8 cellular contexts compared by ENCODE assay signal in the genomic region with DNA sequence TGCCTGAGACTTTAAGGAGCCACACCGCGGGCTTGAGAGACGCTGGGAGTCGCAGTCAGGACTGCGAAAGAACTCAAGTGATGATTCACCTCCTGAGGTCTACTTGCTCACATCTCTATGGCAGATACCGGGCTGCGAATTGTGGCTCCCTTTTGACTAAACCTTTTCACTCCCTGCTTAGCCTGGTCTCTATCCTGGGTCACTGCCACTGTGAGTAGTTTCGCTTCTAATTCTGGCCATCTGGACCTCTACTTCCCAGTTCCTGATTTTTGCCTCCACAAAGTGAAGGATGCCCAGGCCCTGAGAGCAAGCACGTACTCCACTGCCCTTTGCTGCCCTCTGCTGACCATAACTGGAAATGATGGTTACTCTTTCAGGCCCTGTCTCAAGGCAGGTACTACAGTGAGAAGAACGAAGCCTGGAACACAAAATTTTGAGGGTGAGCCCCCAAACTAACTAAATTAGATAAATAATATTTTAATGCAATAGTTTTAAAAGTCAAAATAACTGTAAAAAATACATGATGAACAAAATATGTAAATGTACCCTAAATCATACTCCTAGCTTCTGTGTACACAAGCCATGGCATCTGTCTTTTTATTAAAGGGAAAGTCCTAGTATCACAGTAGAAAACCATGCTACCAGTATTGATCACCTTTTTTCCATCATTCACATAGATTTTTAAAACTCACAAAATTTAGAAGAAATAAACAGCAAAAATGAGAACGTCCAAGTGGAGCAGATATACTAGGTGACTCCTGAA. TPM values are rescaled to one million over a fixed set of nuclear protein-coding genes. Genes with fewer than 3 reads are reported as not detected.
DNase-seq lines count a peak whose midpoint lies in the region; ATAC-seq and TF ChIP-seq lines count a peak whose summit lies in the region.

No MANE protein-coding gene starts in this region.

- H3K27ac ChIP-seq in colonic mucosa (peak overlapping the region; percentile 34), left lung (no peak overlapping the region)

- no peak overlapping the region for H3K9ac ChIP-seq in colonic mucosa (ENCODE audit: low read depth in 2 of 2, low read length in 2 of 2)

- H3K27me3 ChIP-seq in colonic mucosa (no peaks in the 10 kb centered on the region), left lung (no peaks in the 10 kb centered on the region)

- H3K4me1 ChIP-seq in colonic mucosa (no peaks in the 10 kb centered on the region), left lung (peaks cover 4 to 25% of the 10 kb centered on the region in 2 donors)

- H3K36me3 ChIP-seq in colonic mucosa = no peaks in the 10 kb centered on the region
- H3K36me3 ChIP-seq in left lung = no peaks in the 10 kb centered on the region

- intact Hi-C loops in colonic mucosa (cut with DNase I) (loop anchor here (2.0 to 10.0 kb wide), 3 partner anchors 421 to 1065 kb away; a partner anchor contains a TSS), left lung (cut with DNase I) (loop anchor here in 1 of 2 donors (5.0 to 10.0 kb wide), 2 partner anchors 423 to 495 kb away; a partner anchor contains a TSS)

- DNase-seq in AG10803 (ENCODE audit: low read depth) = peak; percentile 87
- peak; percentile 33 for DNase-seq in NCI-H345 treated with DMSO at 0.1 percent for 48 hours (lab: John Stamatoyannopoulos, UW; ENCODE audit: unreplicated experiment)
- peak; percentile 56 to 81 for DNase-seq in activated CD4-positive, alpha-beta T cell treated with anti-CD3 and anti-CD28 coated beads for 4 hours
- peak; percentile 90 for DNase-seq in colonic mucosa
- DNase-seq in left lung = peak in 1 of 2 donors; percentile 73
- peak; percentile 53 for DNase-seq in stimulated activated CD4-positive, alpha-beta T cell treated with anti-CD3 and anti-CD28 coated beads, Interleukin-2, amount 100 ng/mL, for 4 hours (ENCODE audit: low read depth)

- H3K4me3 ChIP-seq in AG10803 (ENCODE audit: low read length) (peak overlapping the region; percentile 63), colonic mucosa (no peak overlapping the region), left lung (no peak overlapping the region)

- H3K9me3 ChIP-seq in colonic mucosa (no peaks in the 10 kb centered on the region), left lung (no peaks in the 10 kb centered on the region)

- ATAC-seq in GM18868 (IDR thresholded peaks at IDR 0.05; ENCODE audit: unreplicated experiment) (peak; percentile 89), HG03097 (IDR thresholded peaks at IDR 0.05; ENCODE audit: low FRiP score, unreplicated experiment) (peak; percentile 90), left lung (peak; percentile 99)

- TF ChIP-seq CTCF in AG10803 (conservative IDR thresholded peaks at IDR 0.05; ENCODE audit: low read length) (peak; percentile 95), colonic mucosa (IDR thresholded peaks at IDR 0.05) (peak; percentile 81), left lung (IDR thresholded peaks at IDR 0.05) (peak; percentile 60 to 85)

RNA-seq across cellular contexts. Expression of a gene that starts 16.7 kb away (rescaled TPM):
- total RNA-seq in colonic mucosa = 10 to 100 TPM; 13.7 to 35.9 TPM
- 1 to 10 TPM; 6.0 to 9.0 TPM for total RNA-seq in left lung
